Comparison of ENCODE assay signal across 15 cellular contexts in genomic region chr18:10661333-10661732, GRCh38.
DNase-seq lines count a peak whose midpoint lies in the region; ATAC-seq and TF ChIP-seq lines count a peak whose summit lies in the region.
"Had no signal": no experiment of that assay in that cellular context is flagged by ENCODE, and none has a peak within 500 bp of the region (broad histone marks: within the 10 kb centered on the region; RNA-seq: fewer than 3 reads in every experiment).

No MANE protein-coding gene starts in this region.

- no peaks in the 10 kb centered on the region for H3K79me2 ChIP-seq in H9 (ENCODE audit: insufficient read depth, low read length)

- no peak for DNase-seq in activated naive CD8-positive, alpha-beta T cell treated with anti-CD3 and anti-CD28 coated beads for 36 hours
- DNase-seq in activated naive CD8-positive, alpha-beta T cell treated with anti-CD3 and anti-CD28 coated beads, Interleukin-2, amount 50 U/mL, for 24 hours = no peak
- DNase-seq in astrocyte of the hippocampus (ENCODE audit: low read depth, low spot score) = peak; percentile 49
- DNase-seq in glutamatergic neuron = no peak
- no peak for DNase-seq in type B pancreatic cell (ENCODE audit: extremely low spot score, unreplicated experiment)
- no peak for DNase-seq in H9
- no peak for DNase-seq in mucosa of gallbladder (ENCODE audit: low spot score)
- DNase-seq: amniotic stem cell; effector CD8-positive, alpha-beta T cell; hypothalamus; NCI-H1436 treated with DMSO at 0.1 percent for 48 hours; NCI-H774 had no signal

- no peaks in the 10 kb centered on the region for H3K27me3 ChIP-seq in H9 (ENCODE audit: insufficient read depth, low read length)
- H3K27me3 ChIP-seq: tibial artery had no signal

- H3K27me3 Mint-ChIP-seq in activated naive CD8-positive, alpha-beta T cell treated with anti-CD3 and anti-CD28 coated beads for 36 hours = peaks cover 4% of the 10 kb centered on the region
- peaks cover 3% of the 10 kb centered on the region for H3K27me3 Mint-ChIP-seq in activated naive CD8-positive, alpha-beta T cell treated with anti-CD3 and anti-CD28 coated beads, Interleukin-2, amount 50 U/mL, for 24 hours
- H3K27me3 Mint-ChIP-seq in glutamatergic neuron (ENCODE audit: unreplicated experiment) (peaks cover 3% of the 10 kb centered on the region), type B pancreatic cell (no peaks in the 10 kb centered on the region), H9 (ENCODE audit: low read depth) (peaks cover 2% of the 10 kb centered on the region)

- no peak overlapping the region for H3T11ph ChIP-seq in H9 (ENCODE audit: low read length)

- no peaks in the 10 kb centered on the region for H3K23me2 ChIP-seq in H9 (ENCODE audit: insufficient read length, low read depth, low read length, poor library complexity, severe bottlenecking)

- no peaks in the 10 kb centered on the region for H3K9me3 ChIP-seq in H9 (ENCODE audit: control insufficient read depth, low read depth, low read length)
- H3K9me3 ChIP-seq: A549, tibial artery had no signal

- H3K14ac ChIP-seq in H9 (ENCODE audit: insufficient read depth, low read length) = no peak overlapping the region

- H3K4ac ChIP-seq in H9 (ENCODE audit: low read depth, low read length) = no peak overlapping the region

- H3K9ac ChIP-seq in H9 (ENCODE audit: extremely low read depth, insufficient read length, low read length) = no peak overlapping the region

- H2BK20ac ChIP-seq in H9 (ENCODE audit: low read depth, low read length, poor library complexity, severe bottlenecking) = no peak overlapping the region

- no peak overlapping the region for H3K56ac ChIP-seq in H9 (ENCODE audit: insufficient read length, low read depth, low read length)

- no peak overlapping the region for H4K8ac ChIP-seq in H9 (replicated peaks; ENCODE audit: insufficient read length, low read depth, low read length)

- no peak overlapping the region for H3K27ac ChIP-seq in H9 (ENCODE audit: insufficient read length, low read depth, low read length)
- H3K27ac ChIP-seq: A549, tibial artery had no signal

- H3K23ac ChIP-seq in H9 (ENCODE audit: insufficient read length, low read depth, low read length) = no peak overlapping the region

- no peak overlapping the region for H2AK5ac ChIP-seq in H9 (ENCODE audit: insufficient read length, low read length)

- ATAC-seq in activated naive CD8-positive, alpha-beta T cell treated with anti-CD3 and anti-CD28 coated beads, Interleukin-2, amount 50 U/mL, for 24 hours = no peak
- no peak for ATAC-seq in GM21528 (IDR thresholded peaks at IDR 0.05; ENCODE audit: low FRiP score, unreplicated experiment)
- ATAC-seq: A549 had no signal

- TF ChIP-seq CTCF in glutamatergic neuron (IDR thresholded peaks at IDR 0.05; ENCODE audit: partially characterized antibody, unreplicated experiment) (no peak), type B pancreatic cell (conservative IDR thresholded peaks at IDR 0.05) (no peak), H9 (conservative IDR thresholded peaks at IDR 0.05) (no peak)

- H2BK15ac ChIP-seq in H9 (ENCODE audit: low read depth, low read length) = no peak overlapping the region

- H3K27ac Mint-ChIP-seq in activated naive CD8-positive, alpha-beta T cell treated with anti-CD3 and anti-CD28 coated beads for 36 hours = peak overlapping the region; percentile 10
- H3K27ac Mint-ChIP-seq in activated naive CD8-positive, alpha-beta T cell treated with anti-CD3 and anti-CD28 coated beads, Interleukin-2, amount 50 U/mL, for 24 hours = no peak overlapping the region
- H3K27ac Mint-ChIP-seq in glutamatergic neuron (ENCODE audit: unreplicated experiment) (peak overlapping the region; percentile 9), type B pancreatic cell (peak overlapping the region; percentile 84), H9 (no peak overlapping the region)

- H4K5ac ChIP-seq in H9 (ENCODE audit: insufficient read length, low read depth, low read length) = no peak overlapping the region

- no peak overlapping the region for H4K91ac ChIP-seq in H9 (ENCODE audit: insufficient read length, low read depth, low read length)

- H2BK12ac ChIP-seq in H9 (ENCODE audit: insufficient read length, low read depth, low read length) = no peak overlapping the region

- no peak overlapping the region for H3K4me2 ChIP-seq in H9 (ENCODE audit: insufficient read depth, insufficient read length, low read length)
- H3K4me2 ChIP-seq: A549 had no signal

- H3K9me3 Mint-ChIP-seq in activated naive CD8-positive, alpha-beta T cell treated with anti-CD3 and anti-CD28 coated beads for 36 hours = peaks cover under 1% of the 10 kb centered on the region
- no peaks in the 10 kb centered on the region for H3K9me3 Mint-ChIP-seq in activated naive CD8-positive, alpha-beta T cell treated with anti-CD3 and anti-CD28 coated beads, Interleukin-2, amount 50 U/mL, for 24 hours
- H3K9me3 Mint-ChIP-seq in glutamatergic neuron (ENCODE audit: unreplicated experiment) (peaks cover 9% of the 10 kb centered on the region), type B pancreatic cell (peaks cover 6% of the 10 kb centered on the region), H9 (no peaks in the 10 kb centered on the region; a peak in 1 of 5 replicates)

- no CpG with 5 or more reads among the region's 3 CpGs for WGBS in H9 (ENCODE audit: extremely low coverage, insufficient read length, low lambda C conversion rate)

- no peak overlapping the region for H2BK5ac ChIP-seq in H9 (ENCODE audit: insufficient read length, low read length)

- H3K4me3 Mint-ChIP-seq in activated naive CD8-positive, alpha-beta T cell treated with anti-CD3 and anti-CD28 coated beads for 36 hours = no peak overlapping the region
- H3K4me3 Mint-ChIP-seq in activated naive CD8-positive, alpha-beta T cell treated with anti-CD3 and anti-CD28 coated beads, Interleukin-2, amount 50 U/mL, for 24 hours = no peak overlapping the region
- no peak overlapping the region for H3K4me3 Mint-ChIP-seq in glutamatergic neuron (ENCODE audit: unreplicated experiment)
- H3K4me3 Mint-ChIP-seq in type B pancreatic cell = no peak overlapping the region
- H3K4me3 Mint-ChIP-seq in H9 = no peak overlapping the region

- H4K20me1 ChIP-seq in H9 (ENCODE audit: control insufficient read depth, insufficient read depth, insufficient read length) = no peaks in the 10 kb centered on the region

- no peaks in the 10 kb centered on the region for H3K79me1 ChIP-seq in H9 (ENCODE audit: insufficient read depth, low read depth, low read length, poor library complexity, severe bottlenecking)

- H3K36me3 Mint-ChIP-seq in activated naive CD8-positive, alpha-beta T cell treated with anti-CD3 and anti-CD28 coated beads for 36 hours = no peaks in the 10 kb centered on the region
- H3K36me3 Mint-ChIP-seq in activated naive CD8-positive, alpha-beta T cell treated with anti-CD3 and anti-CD28 coated beads, Interleukin-2, amount 50 U/mL, for 24 hours (ENCODE audit: low read depth) = no peaks in the 10 kb centered on the region
- H3K36me3 Mint-ChIP-seq in glutamatergic neuron (ENCODE audit: unreplicated experiment) (peaks cover 9% of the 10 kb centered on the region), type B pancreatic cell (no peaks in the 10 kb centered on the region), H9 (ENCODE audit: insufficient read depth in 1 of 3, low read depth in 3 of 3) (no peaks in the 10 kb centered on the region)

- no peak overlapping the region for H2AFZ ChIP-seq in H9 (ENCODE audit: low read length)

- H3K4me1 Mint-ChIP-seq in activated naive CD8-positive, alpha-beta T cell treated with anti-CD3 and anti-CD28 coated beads for 36 hours = peaks cover 2% of the 10 kb centered on the region
- no peaks in the 10 kb centered on the region for H3K4me1 Mint-ChIP-seq in activated naive CD8-positive, alpha-beta T cell treated with anti-CD3 and anti-CD28 coated beads, Interleukin-2, amount 50 U/mL, for 24 hours
- H3K4me1 Mint-ChIP-seq in glutamatergic neuron (ENCODE audit: low read depth, unreplicated experiment) (peaks cover 39% of the 10 kb centered on the region), type B pancreatic cell (ENCODE audit: unreplicated experiment) (peaks cover 34% of the 10 kb centered on the region), H9 (peaks cover 10 to 23% of the 10 kb centered on the region in 2 experiments)

- H3K18ac ChIP-seq in H9 (ENCODE audit: insufficient read length, low read depth, low read length) = no peak overlapping the region

- no peak overlapping the region for H2BK120ac ChIP-seq in H9 (ENCODE audit: low read depth, low read length, poor library complexity, severe bottlenecking)

- no peaks in the 10 kb centered on the region; the same call in 1 of the 2 replicates for H3K4me1 ChIP-seq in H9 (ENCODE audit: insufficient read depth, low read length)
- H3K4me1 ChIP-seq: A549, tibial artery had no signal

Comparison
In these comparisons a context has a peak if more than half of its experiments do, and no peak if none do; other contexts are left out.
1. H3K27ac Mint-ChIP-seq: peak in activated naive CD8-positive, alpha-beta T cell treated with anti-CD3 and anti-CD28 coated beads for 36 hours (single experiment), glutamatergic neuron (single experiment) and type B pancreatic cell (single experiment); none in activated naive CD8-positive, alpha-beta T cell treated with anti-CD3 and anti-CD28 coated beads, Interleukin-2, amount 50 U/mL, for 24 hours (single experiment) and H9 (0 of 3).